26 cellular contexts compared by ENCODE assay signal in the genomic region with DNA sequence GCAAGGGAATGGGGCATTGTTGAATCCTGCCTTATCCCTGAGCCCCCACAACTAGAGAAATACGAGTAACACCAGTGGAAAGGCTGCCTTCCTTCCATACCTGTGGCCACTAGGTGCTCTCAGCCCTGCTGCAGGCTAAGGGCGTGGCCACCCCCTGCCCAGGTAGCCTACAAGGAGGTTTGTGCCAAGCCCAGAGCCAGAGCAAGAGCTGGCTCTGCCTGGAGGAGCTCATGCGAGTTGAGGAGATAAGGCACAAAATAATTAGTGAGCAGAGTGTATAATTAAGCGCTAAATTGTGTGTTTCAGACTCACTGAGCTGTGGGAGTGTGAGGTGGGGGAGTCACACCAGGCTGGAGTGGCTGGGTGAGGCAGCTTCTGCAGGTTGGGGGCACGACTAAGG.
"Had no signal": no experiment of that assay in that cellular context is flagged by ENCODE, and none has a peak within 500 bp of the region (broad histone marks: within the 10 kb centered on the region; RNA-seq: fewer than 3 reads in every experiment).

No MANE protein-coding gene starts in this region.

- ATAC-seq: activated CD8-positive, alpha-beta memory T cell treated with anti-CD3 and anti-CD28 coated beads, Interleukin-2, amount 10 ng/mL, durations not matched to agents 7 days and 5 days; Panc1; Right ventricle myocardium inferior; SK-N-SH treated with all-trans-retinoic acid at 6 μM for 48 hours had no signal

- H3K27ac ChIP-seq: brain microvascular endothelial cell, cardiac muscle cell, KMS-11, SJSA1 had no signal

- H3K9ac ChIP-seq: KMS-11 had no signal

- H3K4me3 ChIP-seq: cardiac muscle cell, SJSA1 had no signal

- H3K4me1 Mint-ChIP-seq: activated CD8-positive, alpha-beta memory T cell treated with anti-CD3 and anti-CD28 coated beads, Interleukin-2, amount 10 ng/mL, durations not matched to agents 7 days and 5 days; activated naive CD4-positive, alpha-beta T cell treated with anti-CD3 and anti-CD28 coated beads, Interleukin-2, amount 10 ng/mL, durations not matched to agents 7 days and 5 days; activated naive CD8-positive, alpha-beta T cell treated with anti-CD3 and anti-CD28 coated beads for 36 hours had no signal

- DNase-seq: activated B cell treated with CpG ODN at 0.5 μM for 24 hours; activated CD4-positive, alpha-beta T cell treated with anti-CD3 and anti-CD28 coated beads for 1 hour; activated CD4-positive, alpha-beta T cell treated with anti-CD3 and anti-CD28 coated beads, Interleukin-2, amount 10 ng/mL, durations not matched to agents 24 days and 14 days; activated CD4-positive, alpha-beta T cell treated with anti-CD3 and anti-CD28 coated beads, Interleukin-2, amount 50 U/mL, for 48 hours; activated CD8-positive, alpha-beta memory T cell treated with anti-CD3 and anti-CD28 coated beads, Interleukin-2, amount 10 ng/mL, durations not matched to agents 7 days and 5 days; activated gamma-delta T cell treated with Interleukin-2 at 50 U/mL for 16 hours; activated naive CD4-positive, alpha-beta T cell treated with anti-CD3 and anti-CD28 coated beads, Interleukin-2, amount 10 ng/mL, durations not matched to agents 7 days and 5 days; activated naive CD8-positive, alpha-beta T cell treated with anti-CD3 and anti-CD28 coated beads for 36 hours; activated T-cell treated with anti-CD3 and anti-CD28 coated beads, Interleukin-2, amount 50 U/mL, for 24 hours; brain microvascular endothelial cell; MM.1S; NCI-H1105; NCI-H146; NCI-H1930; NCI-H2171 treated with DMSO at 0.1 percent for 48 hours; NCI-H226; NCI-H526 treated with DMSO at 0.1 percent for 48 hours; OCI-M1; RPMI8226 had no signal

- H3K27me3 ChIP-seq: brain microvascular endothelial cell, cardiac muscle cell had no signal

- H3K36me3 Mint-ChIP-seq: activated CD8-positive, alpha-beta memory T cell treated with anti-CD3 and anti-CD28 coated beads, Interleukin-2, amount 10 ng/mL, durations not matched to agents 7 days and 5 days; activated naive CD4-positive, alpha-beta T cell treated with anti-CD3 and anti-CD28 coated beads, Interleukin-2, amount 10 ng/mL, durations not matched to agents 7 days and 5 days; activated naive CD8-positive, alpha-beta T cell treated with anti-CD3 and anti-CD28 coated beads for 36 hours had no signal

- H3K4me3 Mint-ChIP-seq: activated B cell treated with CpG ODN at 0.5 μM for 24 hours; activated CD4-positive, alpha-beta T cell treated with anti-CD3 and anti-CD28 coated beads, Interleukin-2, amount 10 ng/mL, durations not matched to agents 24 days and 14 days; activated CD8-positive, alpha-beta memory T cell treated with anti-CD3 and anti-CD28 coated beads, Interleukin-2, amount 10 ng/mL, durations not matched to agents 7 days and 5 days; activated naive CD4-positive, alpha-beta T cell treated with anti-CD3 and anti-CD28 coated beads, Interleukin-2, amount 10 ng/mL, durations not matched to agents 7 days and 5 days; activated naive CD8-positive, alpha-beta T cell treated with anti-CD3 and anti-CD28 coated beads for 36 hours; activated T-cell treated with anti-CD3 and anti-CD28 coated beads, Interleukin-2, amount 50 U/mL, for 24 hours; T-helper 1 cell treated with Interleukin-12 subunit alpha and Interleukin-12 subunit beta and Interleukin-4 antibody, amounts not matched to agents 30 μg/mL and 1 μg/mL, for 36 hours had no signal

- H3K9me3 Mint-ChIP-seq: activated B cell treated with CpG ODN at 0.5 μM for 24 hours; activated CD4-positive, alpha-beta T cell treated with anti-CD3 and anti-CD28 coated beads, Interleukin-2, amount 10 ng/mL, durations not matched to agents 24 days and 14 days; activated naive CD4-positive, alpha-beta T cell treated with anti-CD3 and anti-CD28 coated beads, Interleukin-2, amount 10 ng/mL, durations not matched to agents 7 days and 5 days; activated naive CD8-positive, alpha-beta T cell treated with anti-CD3 and anti-CD28 coated beads for 36 hours; activated T-cell treated with anti-CD3 and anti-CD28 coated beads, Interleukin-2, amount 50 U/mL, for 24 hours; T-helper 1 cell treated with Interleukin-12 subunit alpha and Interleukin-12 subunit beta and Interleukin-4 antibody, amounts not matched to agents 30 μg/mL and 1 μg/mL, for 36 hours had no signal

- H3K4me2 ChIP-seq: KMS-11 had no signal

- H3K27ac Mint-ChIP-seq: activated B cell treated with CpG ODN at 0.5 μM for 24 hours; activated CD4-positive, alpha-beta T cell treated with anti-CD3 and anti-CD28 coated beads, Interleukin-2, amount 10 ng/mL, durations not matched to agents 24 days and 14 days; activated CD8-positive, alpha-beta memory T cell treated with anti-CD3 and anti-CD28 coated beads, Interleukin-2, amount 10 ng/mL, durations not matched to agents 7 days and 5 days; activated naive CD4-positive, alpha-beta T cell treated with anti-CD3 and anti-CD28 coated beads, Interleukin-2, amount 10 ng/mL, durations not matched to agents 7 days and 5 days; activated naive CD8-positive, alpha-beta T cell treated with anti-CD3 and anti-CD28 coated beads for 36 hours; activated T-cell treated with anti-CD3 and anti-CD28 coated beads, Interleukin-2, amount 50 U/mL, for 24 hours; T-helper 1 cell treated with Interleukin-12 subunit alpha and Interleukin-12 subunit beta and Interleukin-4 antibody, amounts not matched to agents 30 μg/mL and 1 μg/mL, for 36 hours had no signal

- H3K9me3 ChIP-seq: SJSA1 had no signal

- H3K4me1 ChIP-seq: SJSA1 had no signal

- H3K36me3 ChIP-seq: brain microvascular endothelial cell, cardiac muscle cell, SJSA1 had no signal
